Comparison of ENCODE assay signal across 10 cellular contexts in genomic region chr20:48626226-48626937, GRCh38.
DNase-seq lines count a peak whose midpoint lies in the region; ATAC-seq and TF ChIP-seq lines count a peak whose summit lies in the region.
"Had no signal": no experiment of that assay in that cellular context is flagged by ENCODE, and none has a peak within 500 bp of the region (broad histone marks: within the 10 kb centered on the region; RNA-seq: fewer than 3 reads in every experiment).

No MANE protein-coding gene starts in this region.

- peaks cover 13% of the 10 kb centered on the region for H3K4me1 Mint-ChIP-seq in activated T-cell treated with anti-CD3 and anti-CD28 coated beads, Interleukin-2, amount 50 U/mL, for 72 hours (ENCODE audit: low read depth)

- H3K27ac Mint-ChIP-seq in activated T-cell treated with anti-CD3 and anti-CD28 coated beads, Interleukin-2, amount 50 U/mL, for 72 hours: peak overlapping the region; percentile 26

- H3K4me3 Mint-ChIP-seq in activated T-cell treated with anti-CD3 and anti-CD28 coated beads, Interleukin-2, amount 50 U/mL, for 72 hours: no peak overlapping the region

- DNase-seq in AG10803 (ENCODE audit: low read depth) (peak; percentile 40), left lobe of liver (ENCODE audit: low spot score) (no peak), NCI-H524 (lab: John Stamatoyannopoulos, UW) (no peak), NCI-H510A (lab: John Stamatoyannopoulos, UW) (no peak), DMS153 treated with DMSO at 0.1 percent for 48 hours (lab: John Stamatoyannopoulos, UW; ENCODE audit: unreplicated experiment) (no peak)
- DNase-seq in Jurkat, Clone E6-1 (ENCODE audit: low read depth, low spot score): peak; percentile 81
- no peak for DNase-seq in activated T-cell treated with anti-CD3 and anti-CD28 coated beads, Interleukin-2, amount 50 U/mL, for 72 hours
- DNase-seq: activated CD8-positive, alpha-beta memory T cell treated with anti-CD3 and anti-CD28 coated beads for 24 hours; caudate nucleus had no signal

- H3K4me3 ChIP-seq in AG10803 (ENCODE audit: low read length): no peak overlapping the region
- H3K4me3 ChIP-seq in Jurkat, Clone E6-1 (ENCODE audit: low read length): peak overlapping the region; percentile 39

- H3K36me3 Mint-ChIP-seq in activated T-cell treated with anti-CD3 and anti-CD28 coated beads, Interleukin-2, amount 50 U/mL, for 72 hours (ENCODE audit: insufficient read depth in 2 of 2): peaks cover 5 to 8% of the 10 kb centered on the region in 2 donors

- no peaks in the 10 kb centered on the region for H3K9me3 Mint-ChIP-seq in activated T-cell treated with anti-CD3 and anti-CD28 coated beads, Interleukin-2, amount 50 U/mL, for 72 hours

- no peak for ATAC-seq in activated T-cell treated with anti-CD3 and anti-CD28 coated beads, Interleukin-2, amount 50 U/mL, for 72 hours (replicated peaks in 1 of 2)
- ATAC-seq in left lobe of liver (peak; percentile 31), SK-N-SH treated with all-trans-retinoic acid at 6 μM for 48 hours (no peak)

- TF ChIP-seq CTCF in AG10803 (conservative IDR thresholded peaks at IDR 0.05; ENCODE audit: low read length): no peak

- no peaks in the 10 kb centered on the region for H3K27me3 Mint-ChIP-seq in activated T-cell treated with anti-CD3 and anti-CD28 coated beads, Interleukin-2, amount 50 U/mL, for 72 hours (ENCODE audit: low read depth)

TF ChIP-seq in SK-N-SH treated with all-trans-retinoic acid at 6 μM for 48 hours, 23 proteins besides CTCF, POLR2A, EP300 and RAD21:
- TF ChIP-seq SNAI2 (CRISPR knock-in tag; IDR thresholded peaks at IDR 0.05) (no peak), CSDC2 (CRISPR knock-in tag; IDR thresholded peaks at IDR 0.05) (no peak), GLIS3 (CRISPR knock-in tag; IDR thresholded peaks at IDR 0.05) (no peak), TOX (CRISPR knock-in tag; IDR thresholded peaks at IDR 0.05; ENCODE audit: borderline replicate concordance) (no peak), ZNF565 (CRISPR knock-in tag; conservative IDR thresholded peaks at IDR 0.05; ENCODE audit: low read depth) (no peak), ZNF70 (CRISPR knock-in tag; IDR thresholded peaks at IDR 0.05) (no peak), OSR1 (CRISPR knock-in tag; IDR thresholded peaks at IDR 0.05) (no peak), PPARA (CRISPR knock-in tag; IDR thresholded peaks at IDR 0.05; ENCODE audit: borderline replicate concordance) (no peak), CREB5 (CRISPR knock-in tag; IDR thresholded peaks at IDR 0.05; ENCODE audit: low read depth) (no peak), ZFP30 (CRISPR knock-in tag; IDR thresholded peaks at IDR 0.05) (no peak)
TF ChIP-seq in SK-N-SH treated with all-trans-retinoic acid at 6 μM for 48 hours: peak in this region for 0.

Comparison
In these comparisons a context has a peak if more than half of its experiments do, and no peak if none do; other contexts are left out.
1. DNase-seq: peak in AG10803 (single experiment) and Jurkat, Clone E6-1 (single experiment); none in activated T-cell treated with anti-CD3 and anti-CD28 coated beads, Interleukin-2, amount 50 U/mL, for 72 hours (0 of 2), left lobe of liver (single experiment), NCI-H524 (0 of 2), NCI-H510A (single experiment) and DMS153 treated with DMSO at 0.1 percent for 48 hours (single experiment).